In the genomic region with DNA sequence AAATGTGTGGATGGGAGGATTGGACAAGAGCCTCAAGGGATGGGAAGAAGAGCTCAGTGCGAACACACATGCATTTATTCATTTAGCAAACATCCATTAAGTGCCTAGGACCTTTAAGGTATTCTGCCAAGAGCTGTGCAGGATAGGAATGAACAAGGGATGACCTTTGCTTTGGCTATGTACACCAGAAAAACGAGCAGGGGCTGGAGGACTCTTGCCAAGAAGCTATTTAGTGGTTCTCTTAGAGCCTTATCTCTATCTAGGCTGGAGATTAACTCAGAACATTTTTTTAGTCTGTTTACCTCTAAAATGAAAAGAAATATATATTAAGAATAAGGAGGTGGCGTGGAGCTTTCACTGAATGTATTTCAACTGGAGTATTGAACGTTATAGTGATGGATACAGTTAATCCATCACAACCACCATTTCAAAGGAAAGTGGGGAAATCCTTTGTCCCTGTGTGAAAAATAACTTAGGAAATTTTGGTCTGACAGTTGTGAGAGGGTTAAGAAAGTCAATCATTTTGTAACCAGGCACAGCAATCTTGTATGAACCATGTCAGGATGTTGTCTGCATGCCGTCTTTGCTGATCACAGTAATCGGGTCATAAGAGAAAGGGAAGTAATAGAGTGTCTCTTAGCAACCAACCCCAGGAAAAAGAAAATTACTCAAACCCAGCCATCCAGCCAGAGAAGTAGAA, we compare ENCODE assay signal across 10 cellular contexts.
DNase-seq lines count a peak whose midpoint lies in the region; ATAC-seq and TF ChIP-seq lines count a peak whose summit lies in the region.
"Had no signal": no experiment of that assay in that cellular context is flagged by ENCODE, and none has a peak within 500 bp of the region (broad histone marks: within the 10 kb centered on the region; RNA-seq: fewer than 3 reads in every experiment).

No MANE protein-coding gene starts in this region.

- H3K9me3 ChIP-seq in gastroesophageal sphincter (no peaks in the 10 kb centered on the region), skeletal muscle tissue (ENCODE audit: control insufficient read depth in 3 of 3, low read length in 3 of 3) (no peaks in the 10 kb centered on the region), GM23248 (ENCODE audit: low read depth) (no peaks in the 10 kb centered on the region)
- H3K9me3 ChIP-seq: SJSA1 had no signal

- ATAC-seq in HG03342 (IDR thresholded peaks at IDR 0.05; ENCODE audit: unreplicated experiment) (peak; percentile 66), T-cell (replicated peaks in 1 of 4) (peak in 1 of 4 experiments; percentile 61), gastroesophageal sphincter (peak; percentile 42), GM19463 (IDR thresholded peaks at IDR 0.05; ENCODE audit: unreplicated experiment) (no peak), GM21723 (IDR thresholded peaks at IDR 0.05; ENCODE audit: unreplicated experiment) (no peak), HG02840 (IDR thresholded peaks at IDR 0.05; ENCODE audit: low FRiP score, unreplicated experiment) (no peak)

- POLR2A ChIA-PET in T-cell (lab: Charles Lee): interaction anchor here in 1 of 2 donors (0.5 to 1.1 kb wide), 2 partner anchors 9 to 29 kb away, joined by 3 read pairs; no protein-coding TSS in a partner anchor

- TF ChIP-seq POLR2A in gastroesophageal sphincter (IDR thresholded peaks at IDR 0.05): no peak

- no peak overlapping the region for H3K4me3 ChIP-seq in gastroesophageal sphincter
- H3K4me3 ChIP-seq in skeletal muscle tissue (ENCODE audit: low read length in 3 of 3): no peak overlapping the region
- no peak overlapping the region for H3K4me3 ChIP-seq in GM23248
- H3K4me3 ChIP-seq: SJSA1 had no signal

- no peaks in the 10 kb centered on the region for H3K9me3 Mint-ChIP-seq in T-cell

- no peak for TF ChIP-seq CTCF in gastroesophageal sphincter (IDR thresholded peaks at IDR 0.05)

- no peak for TF ChIP-seq EP300 in gastroesophageal sphincter (IDR thresholded peaks at IDR 0.05)

- H3K4me1 Mint-ChIP-seq in T-cell: peaks cover 29 to 50% (median 35%) of the 10 kb centered on the region in 3 donors

- H3K27ac ChIP-seq in gastroesophageal sphincter (peak overlapping the region in 2 of 4 donors; percentile 42 to 45), skeletal muscle tissue (ENCODE audit: low read depth, low read length) (peak overlapping the region; percentile 10), GM23248 (no peak overlapping the region)
- H3K27ac ChIP-seq: SJSA1 had no signal

- H3K4me1 ChIP-seq in gastroesophageal sphincter: peaks cover 21 to 91% (median 25%) of the 10 kb centered on the region in 3 donors
- H3K4me1 ChIP-seq in skeletal muscle tissue (ENCODE audit: control insufficient read depth in 3 of 3, insufficient read depth in 3 of 3, low read length in 3 of 3): peaks cover 6 to 8% (median 7%) of the 10 kb centered on the region in 3 donors
- H3K4me1 ChIP-seq in GM23248 (ENCODE audit: insufficient read depth): peaks cover 29% of the 10 kb centered on the region

- H3K27me3 ChIP-seq in gastroesophageal sphincter: no peaks in the 10 kb centered on the region
- H3K27me3 ChIP-seq in skeletal muscle tissue (ENCODE audit: control insufficient read depth in 3 of 3, insufficient read depth in 3 of 3, low read length in 3 of 3): no peaks in the 10 kb centered on the region
- H3K27me3 ChIP-seq in GM23248 (replicated peaks; ENCODE audit: insufficient read depth): no peaks in the 10 kb centered on the region
- H3K27me3 ChIP-seq: SJSA1 had no signal

- H3K79me2 ChIP-seq in GM23248 (ENCODE audit: insufficient read depth): peaks cover 54% of the 10 kb centered on the region

- peak overlapping the region; percentile 29 to 42 for H3K27ac Mint-ChIP-seq in T-cell

- no peak overlapping the region for H3K9ac ChIP-seq in skeletal muscle tissue (ENCODE audit: low read depth in 1 of 3, low read length in 3 of 3)
- no peak overlapping the region for H3K9ac ChIP-seq in GM23248

- CTCF ChIA-PET in T-cell (lab: Charles Lee): interaction anchor here (0.6 to 1.5 kb wide), 5 partner anchors 11 to 1474 kb away, joined by 3 to 5 read pairs (median 4); no protein-coding TSS in a partner anchor

- no peaks in the 10 kb centered on the region for H4K20me1 ChIP-seq in GM23248 (ENCODE audit: insufficient read depth)

- 16 to 39% methylated on average over 5 to 6 of the region's 6 CpGs for WGBS in gastroesophageal sphincter (ENCODE audit: low coverage in 1 of 2), 2 donors
- 60 to 65% methylated on average over 6 of the region's 6 CpGs for WGBS in GM23248 (ENCODE audit: low coverage in 1 of 2, low lambda C conversion rate in 2 of 2, missing lambda C conversion rate in 2 of 2), 2 experiments

- no peaks in the 10 kb centered on the region for H3K27me3 Mint-ChIP-seq in T-cell

- peaks cover 12% of the 10 kb centered on the region for H3K36me3 Mint-ChIP-seq in T-cell

- H3K9me2 ChIP-seq in GM23248 (ENCODE audit: insufficient read depth): no peaks in the 10 kb centered on the region; the same call in 1 of the 2 replicates

- peaks cover 22% of the 10 kb centered on the region; the same call in 1 of the 2 replicates for H3F3A ChIP-seq in GM23248 (ENCODE audit: insufficient read depth)

- H3K4me2 ChIP-seq in GM23248 (ENCODE audit: unreplicated experiment): no peak overlapping the region

- DNase-seq in T-cell: peak in 1 of 34 experiments; percentile 4
- no peak for DNase-seq in GM23248
- DNase-seq: effector CD4-positive, alpha-beta T cell had no signal

- H2AFZ ChIP-seq in GM23248: no peak overlapping the region

- in situ Hi-C loops in GM23248 (cut with MboI): no loop called here

- H3K4me3 Mint-ChIP-seq in T-cell: no peak overlapping the region

- H3K36me3 ChIP-seq in gastroesophageal sphincter (peaks cover 0 to 4% of the 10 kb centered on the region in 2 donors), skeletal muscle tissue (ENCODE audit: control insufficient read depth in 3 of 3, insufficient read depth in 3 of 3, low read length in 3 of 3) (no peaks in the 10 kb centered on the region), GM23248 (ENCODE audit: low read depth) (peaks cover 12% of the 10 kb centered on the region)

Comparison
In these comparisons a context has a peak if more than half of its experiments do, and no peak if none do; other contexts are left out.
1. ATAC-seq: peak in HG03342 (single experiment) and gastroesophageal sphincter (single experiment); none in GM19463 (single experiment), GM21723 (single experiment) and HG02840 (single experiment).